Comparison of ENCODE assay signal across 8 cellular contexts in genomic region chr5:173925449-173926071, GRCh38. TPM values are rescaled to one million over a fixed set of nuclear protein-coding genes. Genes with fewer than 3 reads are reported as not detected.
DNase-seq lines count a peak whose midpoint lies in the region; ATAC-seq, FAIRE-seq and TF ChIP-seq lines count a peak whose summit lies in the region.

No MANE protein-coding gene starts in this region.

- DNase-seq in EL (peak; percentile 42), MG63 (peak; percentile 46), activated T-cell treated with anti-CD3 and anti-CD28 coated beads for 24 hours (ENCODE audit: low read depth) (peak; percentile 8), fibroblast of the aortic adventitia (ENCODE audit: low read depth) (peak; percentile 43), ovary (peak in 3 of 5 donors; percentile 19 to 57 (median 35)), kidney (no peak), NCI-H2029 (lab: John Stamatoyannopoulos, UW) (no peak)

- TF ChIP-seq CTCF in fibroblast of the aortic adventitia (IDR thresholded peaks at IDR 0.05; ENCODE audit: insufficient read depth, low read length): peak; percentile 55
- TF ChIP-seq CTCF in ovary (IDR thresholded peaks at IDR 0.05): no peak
- no peak for TF ChIP-seq CTCF in kidney (IDR thresholded peaks at IDR 0.05; ENCODE audit: borderline replicate concordance, extremely low read depth, insufficient read depth)

- TF ChIP-seq EP300 in ovary (IDR thresholded peaks at IDR 0.05): no peak

- TF ChIP-seq POLR2A in ovary (IDR thresholded peaks at IDR 0.05): no peak

- H3K4me3 ChIP-seq in MG63 (no peak overlapping the region), fibroblast of the aortic adventitia (ENCODE audit: low read depth, low read length) (no peak overlapping the region), ovary (no peak overlapping the region), kidney (ENCODE audit: low read length in 2 of 2) (no peak overlapping the region)

- no peak for FAIRE-seq in kidney (lab: Jason Lieb, UNC)

- WGBS in ovary, 3 donors: 46 to 56% (median 56%) methylated on average over 3 of the region's 3 CpGs

- H3K9ac ChIP-seq in kidney (ENCODE audit: low read length in 2 of 2): no peak overlapping the region

- H3K36me3 ChIP-seq in MG63 (no peaks in the 10 kb centered on the region), ovary (no peaks in the 10 kb centered on the region), kidney (ENCODE audit: control insufficient read depth in 1 of 2, insufficient read depth in 2 of 2, low read length in 2 of 2) (peaks cover 0 to 19% of the 10 kb centered on the region in 2 donors)

- no peak for ATAC-seq in HG02610 (IDR thresholded peaks at IDR 0.05; ENCODE audit: unreplicated experiment)

- H3K9me3 ChIP-seq in MG63: no peaks in the 10 kb centered on the region
- no peaks in the 10 kb centered on the region for H3K9me3 ChIP-seq in ovary
- H3K9me3 ChIP-seq in kidney (ENCODE audit: control insufficient read depth in 1 of 2, low read length in 2 of 2): no peaks in the 10 kb centered on the region

- H3K27ac ChIP-seq in ovary (no peak overlapping the region), kidney (ENCODE audit: low read depth in 2 of 2, low read length in 2 of 2) (no peak overlapping the region)

- intact Hi-C loops in ovary (cut with DNase I): no loop called here
- intact Hi-C loops in kidney (cut with DNase I): no loop called here

- H3K4me1 ChIP-seq in ovary (ENCODE audit: insufficient read depth): peaks cover 12% of the 10 kb centered on the region
- peaks cover 27 to 62% of the 10 kb centered on the region in 2 donors for H3K4me1 ChIP-seq in kidney (ENCODE audit: control insufficient read depth in 1 of 2, insufficient read depth in 1 of 2, low read depth in 1 of 2, low read length in 2 of 2)

- no peaks in the 10 kb centered on the region for H3K27me3 ChIP-seq in MG63
- H3K27me3 ChIP-seq in ovary: no peaks in the 10 kb centered on the region

RNA-seq across cellular contexts. Expression of gene CPEB4, which starts 37.4 kb away (rescaled TPM):
- 2.4 and 3.6 TPM in 2 replicates for total RNA-seq in MG63 (2014; rRNA removed; shearing (Covaris generic); ENCODE audit: low replicate concordance)
- total RNA-seq in fibroblast of the aortic adventitia (ENCODE audit: low replicate concordance) (14.0 and 24.4 TPM in 2 replicates), ovary (10 to 100 TPM; 14.5 to 50.1 (median 23.2) TPM), kidney (73.0 TPM)
- polyA plus RNA-seq in ovary (10 to 100 TPM in 1 of 2 donors, 1 to 10 TPM in 1; 7.2 to 26.0 TPM), kidney (ENCODE audit: insufficient read depth, low read depth, low replicate concordance) (9.5 TPM)

Comparison
In these comparisons a context has a peak if more than half of its experiments do, and no peak if none do; other contexts are left out.
1. DNase-seq: peak in EL (single experiment), MG63 (single experiment), activated T-cell treated with anti-CD3 and anti-CD28 coated beads for 24 hours (single experiment), fibroblast of the aortic adventitia (single experiment) and ovary (3 of 5); none in kidney (single experiment) and NCI-H2029 (single experiment).